Comparison of ENCODE assay signal across 9 cellular contexts in the genomic region with DNA sequence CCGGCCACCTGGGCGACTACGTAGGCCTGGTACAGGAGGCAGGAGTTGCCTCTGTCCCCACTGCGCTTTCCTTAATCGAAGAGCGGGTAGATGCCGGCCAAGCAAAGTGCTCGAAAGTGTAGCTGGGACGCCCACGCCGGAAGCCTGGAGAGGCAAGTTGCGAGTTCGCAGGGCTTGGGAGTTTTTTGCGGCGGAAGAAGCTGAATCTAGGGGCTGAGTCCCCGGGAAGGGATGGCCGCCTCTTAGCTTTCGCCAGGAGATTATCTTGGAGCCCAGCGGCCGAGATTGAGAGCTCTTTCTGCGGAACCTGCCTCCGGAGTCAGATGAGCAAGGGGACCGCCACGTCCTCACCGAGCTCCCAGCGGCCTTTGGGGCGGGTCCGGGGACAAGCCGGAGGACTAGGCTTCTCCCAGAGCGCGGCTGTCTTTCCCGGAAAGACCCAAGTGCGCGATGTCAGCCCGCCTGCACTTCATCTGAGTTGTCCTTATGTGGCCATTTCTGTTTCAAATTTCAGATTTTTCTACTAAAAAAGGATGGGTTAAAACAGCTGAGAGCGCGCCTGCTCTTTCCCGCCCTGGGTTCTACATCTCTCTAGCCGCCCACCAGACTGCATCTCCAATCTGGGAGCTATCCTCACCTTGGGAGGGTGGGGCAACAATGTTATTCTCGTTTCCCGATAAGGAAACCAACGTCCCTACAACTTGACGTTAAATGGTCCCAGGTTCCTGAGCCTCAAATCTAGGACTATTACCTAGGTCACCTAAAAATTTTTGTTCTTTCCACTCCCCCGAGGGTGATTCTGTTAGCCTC. TPM values are rescaled to one million over a fixed set of nuclear protein-coding genes. Genes with fewer than 3 reads are reported as not detected.
DNase-seq lines count a peak whose midpoint lies in the region; ATAC-seq and TF ChIP-seq lines count a peak whose summit lies in the region.
"Had no signal": no experiment of that assay in that cellular context is flagged by ENCODE, and none has a peak within 500 bp of the region (broad histone marks: within the 10 kb centered on the region; RNA-seq: fewer than 3 reads in every experiment).

No MANE protein-coding gene starts in this region.

- H3K36me3 ChIP-seq in skeletal muscle tissue (ENCODE audit: control insufficient read depth in 3 of 3, insufficient read depth in 3 of 3, low read length in 3 of 3) (no peaks in the 10 kb centered on the region), BE2C (no peaks in the 10 kb centered on the region)

- H4K5ac ChIP-seq in H9 (ENCODE audit: insufficient read length, low read depth, low read length), result no peak overlapping the region

- H3K36me3 Mint-ChIP-seq in H9 (ENCODE audit: insufficient read depth in 1 of 3, low read depth in 3 of 3) (no peaks in the 10 kb centered on the region; a peak in 1 of 7 replicates), brain (no peaks in the 10 kb centered on the region)
- H3K36me3 Mint-ChIP-seq in CD4-positive, alpha-beta T cell (ENCODE audit: low read depth), result no peaks in the 10 kb centered on the region

- peak; percentile 51 for DNase-seq in H9
- DNase-seq in BE2C, result no peak
- DNase-seq in CD4-positive, alpha-beta T cell, result no peak
- DNase-seq: NCI-H1417; stimulated activated CD4-positive, alpha-beta T cell treated with anti-CD3 and anti-CD28 coated beads, Interleukin-4, amount 100 ng/mL, for 1 hour had no signal

- H3K4me3 ChIP-seq in iPS-18c (ENCODE audit: insufficient read depth, low read depth, low read length), result peak overlapping the region; percentile 40
- H3K4me3 ChIP-seq in skeletal muscle tissue (ENCODE audit: low read length in 3 of 3), result peak overlapping the region; percentile 28 to 65 (median 54)
- no peak overlapping the region for H3K4me3 ChIP-seq in BE2C (ENCODE audit: low read depth, low read length)

- TF ChIP-seq CTCF in H9 (conservative IDR thresholded peaks at IDR 0.05) (no peak), brain (conservative IDR thresholded peaks at IDR 0.05) (no peak), BE2C (IDR thresholded peaks at IDR 0.05; ENCODE audit: low read depth, low read length) (no peak)
- TF ChIP-seq CTCF in CD4-positive, alpha-beta T cell (IDR thresholded peaks at IDR 0.05), result no peak

- H3K27ac ChIP-seq in H9 (ENCODE audit: insufficient read length, low read depth, low read length) (no peak overlapping the region), skeletal muscle tissue (ENCODE audit: low read depth, low read length) (peak overlapping the region; percentile 19)
- no peak overlapping the region for H3K27ac ChIP-seq in CD4-positive, alpha-beta T cell (ENCODE audit: low read depth, low read length)

- peak overlapping the region; percentile 49 for H3K4me2 ChIP-seq in H9 (ENCODE audit: insufficient read depth, insufficient read length, low read length)

- peaks cover 7% of the 10 kb centered on the region for H3K23me2 ChIP-seq in H9 (ENCODE audit: insufficient read length, low read depth, low read length, poor library complexity, severe bottlenecking)

- ATAC-seq in HG03025 (IDR thresholded peaks at IDR 0.05; ENCODE audit: low FRiP score, unreplicated experiment), result no peak
- ATAC-seq in CD4-positive, alpha-beta T cell (ENCODE audit: poor library complexity), result no peak

- POLR2A ChIA-PET in CD4-positive, alpha-beta T cell (lab: Charles Lee), result no interaction called here

- intact Hi-C loops in CD4-positive, alpha-beta T cell (cut with DNase I, micrococcal nuclease), result no loop called here

- H4K8ac ChIP-seq in H9 (replicated peaks; ENCODE audit: insufficient read length, low read depth, low read length), result no peak overlapping the region

- no peak overlapping the region for H2AFZ ChIP-seq in H9 (ENCODE audit: low read length)

- H3K27me3 Mint-ChIP-seq in H9 (ENCODE audit: low read depth) (peaks cover 100% of the 10 kb centered on the region), brain (peaks cover 99% of the 10 kb centered on the region)
- H3K27me3 Mint-ChIP-seq in CD4-positive, alpha-beta T cell, result peaks cover 91% of the 10 kb centered on the region

- H3K27ac Mint-ChIP-seq in H9 (no peak overlapping the region), brain (no peak overlapping the region)
- no peak overlapping the region for H3K27ac Mint-ChIP-seq in CD4-positive, alpha-beta T cell

- no peak overlapping the region for H4K91ac ChIP-seq in H9 (ENCODE audit: insufficient read length, low read depth, low read length)

- no peak overlapping the region for H3T11ph ChIP-seq in H9 (ENCODE audit: low read length)

- H3K56ac ChIP-seq in H9 (ENCODE audit: insufficient read length, low read depth, low read length), result no peak overlapping the region

- H3K9me3 Mint-ChIP-seq in H9 (peaks cover 0 to 4% of the 10 kb centered on the region in 2 experiments; a peak in 2 of 5 replicates), brain (peaks cover 0 to 12% (median 8%) of the 10 kb centered on the region in 5 experiments)
- H3K9me3 Mint-ChIP-seq in CD4-positive, alpha-beta T cell, result peaks cover under 1% of the 10 kb centered on the region

- H2BK120ac ChIP-seq in H9 (ENCODE audit: low read depth, low read length, poor library complexity, severe bottlenecking), result no peak overlapping the region

- no peak overlapping the region; the same call in 1 of the 2 replicates for H2BK15ac ChIP-seq in H9 (ENCODE audit: low read depth, low read length)

- no peak overlapping the region for H3K23ac ChIP-seq in H9 (ENCODE audit: insufficient read length, low read depth, low read length)

- H3K4me1 ChIP-seq in H9 (ENCODE audit: insufficient read depth, low read length), result peaks cover 4% of the 10 kb centered on the region; the same call in 1 of the 2 replicates
- peaks cover 2 to 7% (median 5%) of the 10 kb centered on the region in 3 donors for H3K4me1 ChIP-seq in skeletal muscle tissue (ENCODE audit: control insufficient read depth in 3 of 3, insufficient read depth in 3 of 3, low read length in 3 of 3)
- H3K4me1 ChIP-seq in BE2C, result no peaks in the 10 kb centered on the region

- H3K4ac ChIP-seq in H9 (ENCODE audit: low read depth, low read length), result no peak overlapping the region

- H3K9ac ChIP-seq in H9 (ENCODE audit: extremely low read depth, insufficient read length, low read length) (no peak overlapping the region), skeletal muscle tissue (ENCODE audit: low read depth in 1 of 3, low read length in 3 of 3) (peak overlapping the region; percentile 20 to 66 (median 40))

- no peaks in the 10 kb centered on the region for H4K20me1 ChIP-seq in H9 (ENCODE audit: control insufficient read depth, insufficient read depth, insufficient read length)

- H3K4me3 Mint-ChIP-seq in H9 (peak overlapping the region; percentile 53 to 72), brain (peak overlapping the region; percentile 65 to 77 (median 73))
- H3K4me3 Mint-ChIP-seq in CD4-positive, alpha-beta T cell, result no peak overlapping the region

- H2BK12ac ChIP-seq in H9 (ENCODE audit: insufficient read length, low read depth, low read length), result no peak overlapping the region

- WGBS in H9 (ENCODE audit: extremely low coverage, insufficient read length, low lambda C conversion rate), result no CpG with 5 or more reads among the region's 44 CpGs

- no peaks in the 10 kb centered on the region for H3K79me2 ChIP-seq in H9 (ENCODE audit: insufficient read depth, low read length)

- H2BK5ac ChIP-seq in H9 (ENCODE audit: insufficient read length, low read length), result no peak overlapping the region

- H3K9me3 ChIP-seq in H9 (ENCODE audit: control insufficient read depth, low read depth, low read length) (no peaks in the 10 kb centered on the region), iPS-18c (ENCODE audit: control insufficient read depth, insufficient read depth, low read length) (no peaks in the 10 kb centered on the region), skeletal muscle tissue (ENCODE audit: control insufficient read depth in 3 of 3, low read length in 3 of 3) (no peaks in the 10 kb centered on the region), BE2C (no peaks in the 10 kb centered on the region)
- H3K9me3 ChIP-seq in CD4-positive, alpha-beta T cell (ENCODE audit: control insufficient read depth, low read length), result peaks cover 2% of the 10 kb centered on the region

- peaks cover 22 to 44% of the 10 kb centered on the region in 2 experiments for H3K4me1 Mint-ChIP-seq in H9
- H3K4me1 Mint-ChIP-seq in brain, result peaks cover 26% of the 10 kb centered on the region
- H3K4me1 Mint-ChIP-seq in CD4-positive, alpha-beta T cell (ENCODE audit: low read depth), result peaks cover 4% of the 10 kb centered on the region

- H3K27me3 ChIP-seq in H9 (ENCODE audit: insufficient read depth, low read length) (peaks cover 94% of the 10 kb centered on the region), skeletal muscle tissue (ENCODE audit: control insufficient read depth in 3 of 3, insufficient read depth in 3 of 3, low read length in 3 of 3) (peaks cover 3 to 20% (median 18%) of the 10 kb centered on the region in 3 donors), BE2C (peaks cover 92% of the 10 kb centered on the region)
- H3K27me3 ChIP-seq in CD4-positive, alpha-beta T cell (ENCODE audit: control insufficient read depth, insufficient read depth, low read length), result peaks cover 93% of the 10 kb centered on the region

- H2BK20ac ChIP-seq in H9 (ENCODE audit: low read depth, low read length, poor library complexity, severe bottlenecking), result no peak overlapping the region

- no peak overlapping the region for H3K18ac ChIP-seq in H9 (ENCODE audit: insufficient read length, low read depth, low read length)

- H3K14ac ChIP-seq in H9 (ENCODE audit: insufficient read depth, low read length), result no peak overlapping the region

- CTCF ChIA-PET in CD4-positive, alpha-beta T cell (lab: Charles Lee), result no interaction called here

- H3K79me1 ChIP-seq in H9 (ENCODE audit: insufficient read depth, low read depth, low read length, poor library complexity, severe bottlenecking), result no peaks in the 10 kb centered on the region

- no peak overlapping the region for H2AK5ac ChIP-seq in H9 (ENCODE audit: insufficient read length, low read length)

RNA-seq across cellular contexts. Expression of gene TBX15, which starts 12.4 kb away (rescaled TPM):
- 0.07 TPM in 1 of 2 replicates, not detected in the other for total RNA-seq in H9 (2021)
- 9.0 TPM for polyA plus RNA-seq in brain (ENCODE audit: insufficient read depth, low read depth, low replicate concordance)
- total RNA-seq in skeletal muscle tissue, result 49.6 TPM
- 0.22 TPM for polyA plus RNA-seq in BE2C (2012; ENCODE audit: insufficient read depth, insufficient read length, low read depth)
- total RNA-seq in CD4-positive, alpha-beta T cell, result not detected

Comparison
In these comparisons a context has a peak if more than half of its experiments do, and no peak if none do; other contexts are left out.
1. RNA of gene TBX15, which starts 12.4 kb away (total RNA-seq): 49.6 TPM in skeletal muscle tissue (single experiment); 0.07 TPM in H9 and not detected in CD4-positive, alpha-beta T cell; every median in the first group is over 10 times any median in the second.